25 cellular contexts compared by ENCODE assay signal in the genomic region with DNA sequence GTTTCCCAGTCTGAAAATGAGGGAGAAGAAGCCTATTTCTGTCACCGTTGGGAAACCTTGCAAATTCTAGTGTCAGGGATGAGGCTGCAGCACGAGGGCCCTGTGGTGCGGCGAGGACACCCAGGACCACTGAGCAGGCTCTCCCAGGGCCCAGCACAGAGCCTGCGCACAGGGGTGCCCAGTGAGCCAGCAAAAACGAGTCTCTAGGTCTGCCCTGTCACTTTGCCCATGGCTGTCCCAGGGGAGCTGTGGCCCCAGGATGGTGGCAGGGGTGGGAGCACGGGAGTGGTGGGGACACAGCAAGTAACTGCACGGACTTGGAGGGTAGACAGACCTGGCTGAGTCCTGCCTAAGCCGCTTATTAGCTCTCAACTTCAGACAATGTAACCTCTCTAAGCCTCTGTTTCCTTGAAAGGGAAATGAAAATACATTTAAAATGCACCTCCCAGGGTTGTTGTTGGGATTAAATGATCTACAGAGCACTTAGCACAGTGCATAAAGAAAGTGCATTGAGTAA. TPM values are rescaled to one million over a fixed set of nuclear protein-coding genes. Genes with fewer than 3 reads are reported as not detected.
DNase-seq lines count a peak whose midpoint lies in the region; TF ChIP-seq lines count a peak whose summit lies in the region.
"Had no signal": no experiment of that assay in that cellular context is flagged by ENCODE, and none has a peak within 500 bp of the region (broad histone marks: within the 10 kb centered on the region; RNA-seq: fewer than 3 reads in every experiment).

No MANE protein-coding gene starts in this region.

- H3K18ac ChIP-seq in neuronal stem cell (ENCODE audit: low read length), result peak overlapping the region; percentile 90

- intact Hi-C loops in dorsolateral prefrontal cortex (cut with DNase I), result no loop called here

- H2AFZ ChIP-seq in neuronal stem cell (ENCODE audit: low read length), result no peak overlapping the region
- H2AFZ ChIP-seq: PC-9 had no signal

- TF ChIP-seq CTCF in dorsolateral prefrontal cortex (IDR thresholded peaks at IDR 0.05 in 54 of 56, conservative IDR thresholded peaks at IDR 0.05 in 2 of 56; ENCODE audit: low read depth in 1 of 56, partially characterized antibody in 56 of 56), result no peak

- no peak overlapping the region for H3K23ac ChIP-seq in neuronal stem cell (ENCODE audit: low read depth, low read length, poor library complexity)

- H2BK15ac ChIP-seq in neuronal stem cell (ENCODE audit: low read length), result no peak overlapping the region

- no peaks in the 10 kb centered on the region for H3K36me3 ChIP-seq in neuronal stem cell (replicated peaks in 1 of 2; ENCODE audit: control insufficient read depth in 2 of 2, insufficient read depth in 2 of 2, low read length in 2 of 2)
- H3K36me3 ChIP-seq: BLaER1 treated with 17β-estradiol and CSF1 and Interleukin-3, amounts not matched to agents 10 nM and 100 nM; SJCRH30 had no signal

- no peak overlapping the region for H4K8ac ChIP-seq in neuronal stem cell (ENCODE audit: low read depth, low read length)

- DNase-seq in NCI-H82 (lab: John Stamatoyannopoulos, UW), result peak; percentile 77
- peak in 2 of 10 donors; percentile 24 to 39 for DNase-seq in dorsolateral prefrontal cortex
- no peak for DNase-seq in neuronal stem cell (ENCODE audit: low spot score)
- no peak for DNase-seq in NK-92 treated with Interleukin-12 subunit alpha and Interleukin-12 subunit beta, amount 100 ng/mL, for 24 hours (lab: John Stamatoyannopoulos, UW)
- no peak for DNase-seq in NCI-H2171 (lab: John Stamatoyannopoulos, UW)
- DNase-seq in hippocampal formation (lab: John Stamatoyannopoulos, UW), result no peak
- DNase-seq in NCI-H524 treated with DMSO at 0.1 percent for 48 hours (lab: John Stamatoyannopoulos, UW), result no peak
- DNase-seq: AML-193; CD4-positive, alpha-beta memory T cell; COR-L47; DMS 273 treated with DMSO at 0.1 percent for 48 hours; GF-D8; GOT3; Kasumi-1; NCI-H1436 treated with DMSO at 0.1 percent for 48 hours; NCI-H187 treated with DMSO at 0.1 percent for 48 hours; NCI-H226; NCI-H510A; PC-9; SJCRH30 had no signal

- no peak overlapping the region for H2BK120ac ChIP-seq in neuronal stem cell (ENCODE audit: low read depth, low read length)

- H3K4me1 ChIP-seq in neuronal stem cell (ENCODE audit: control insufficient read depth in 2 of 2, insufficient read depth in 1 of 2, low read depth in 1 of 2, low read length in 2 of 2), result peaks cover 0 to 9% of the 10 kb centered on the region in 2 donors
- H3K4me1 ChIP-seq: A549; BLaER1 treated with 17β-estradiol and CSF1 and Interleukin-3, amounts not matched to agents 10 nM and 100 nM; SJCRH30 had no signal

- H3K79me1 ChIP-seq in neuronal stem cell (ENCODE audit: low read depth, low read length), result no peaks in the 10 kb centered on the region

- no peak overlapping the region for H3K4me2 ChIP-seq in neuronal stem cell (ENCODE audit: insufficient read depth, low read length, poor library complexity, severe bottlenecking)
- H3K4me2 ChIP-seq: A549; BLaER1 treated with 17β-estradiol and CSF1 and Interleukin-3, amounts not matched to agents 10 nM and 100 nM; PC-9 had no signal

- H4K91ac ChIP-seq in neuronal stem cell (ENCODE audit: low read depth, low read length, poor library complexity), result no peak overlapping the region

- H3K27ac ChIP-seq in dorsolateral prefrontal cortex, result peak overlapping the region in 57 of 59 donors; percentile 55 to 96 (median 84)
- H3K27ac ChIP-seq in neuronal stem cell (replicated peaks; ENCODE audit: low read length), result no peak overlapping the region
- H3K27ac ChIP-seq: A549; BLaER1 treated with 17β-estradiol and CSF1 and Interleukin-3, amounts not matched to agents 10 nM and 100 nM; PC-9; SJCRH30 had no signal

- H2BK12ac ChIP-seq in neuronal stem cell (ENCODE audit: low read length), result peak overlapping the region; percentile 12

- H2AK5ac ChIP-seq in neuronal stem cell (ENCODE audit: low read depth, low read length), result no peak overlapping the region

- H3K4me3 ChIP-seq in dorsolateral prefrontal cortex (no peak overlapping the region), neuronal stem cell (ENCODE audit: low read length in 2 of 2) (no peak overlapping the region)
- H3K4me3 ChIP-seq: A549; BLaER1 treated with 17β-estradiol and CSF1 and Interleukin-3, amounts not matched to agents 10 nM and 100 nM; K562; PC-9; SJCRH30 had no signal

- no CpG with 5 or more reads among the region's 9 CpGs for WGBS in neuronal stem cell (ENCODE audit: extremely low coverage in 2 of 2, insufficient read length in 2 of 2, insufficient replicate concordance in 1 of 2), 2 donors

- H3K9me3 ChIP-seq in neuronal stem cell (replicated peaks in 1 of 2; ENCODE audit: control insufficient read depth in 2 of 2, insufficient read depth in 1 of 2, low read depth in 1 of 2, low read length in 2 of 2), result no peaks in the 10 kb centered on the region
- H3K9me3 ChIP-seq: A549; BLaER1 treated with 17β-estradiol and CSF1 and Interleukin-3, amounts not matched to agents 10 nM and 100 nM; SJCRH30 had no signal

- peak overlapping the region; percentile 57 for H3K14ac ChIP-seq in neuronal stem cell (ENCODE audit: low read length)

- peak overlapping the region; percentile 46 for H3K4ac ChIP-seq in neuronal stem cell (ENCODE audit: low read length)

- no peak overlapping the region for H2BK5ac ChIP-seq in neuronal stem cell (ENCODE audit: low read length)

- no peak overlapping the region for H3K9ac ChIP-seq in neuronal stem cell (ENCODE audit: low read depth, low read length, poor library complexity)
- H3K9ac ChIP-seq: BLaER1 treated with 17β-estradiol and CSF1 and Interleukin-3, amounts not matched to agents 10 nM and 100 nM had no signal

- H3K27me3 ChIP-seq in dorsolateral prefrontal cortex (no peaks in the 10 kb centered on the region), neuronal stem cell (ENCODE audit: control insufficient read depth in 3 of 3, insufficient read depth in 3 of 3, low read depth in 1 of 3, low read length in 3 of 3) (peaks cover 0 to 52% (median 0%) of the 10 kb centered on the region in 3 experiments)
- H3K27me3 ChIP-seq: BLaER1 treated with 17β-estradiol and CSF1 and Interleukin-3, amounts not matched to agents 10 nM and 100 nM; SJCRH30 had no signal

RNA-seq across cellular contexts. Expression of a gene that starts 44.2 kb away (rescaled TPM):
- total RNA-seq in dorsolateral prefrontal cortex, result 10 to 100 TPM; 16.1 to 61.7 (median 35.6) TPM
- polyA plus RNA-seq in neuronal stem cell (2013, experiment 1 of 2), result 0.47 TPM
- 0.50 TPM for polyA plus RNA-seq in neuronal stem cell (2013, experiment 2 of 2)
- total RNA-seq: K562, M059J, PC-9, RPMI7951, SJCRH30 had no signal
- polyA plus RNA-seq: CD4-positive, alpha-beta memory T cell; K562 had no signal
